ENCODE assay signal across 8 cellular contexts in the genomic region with DNA sequence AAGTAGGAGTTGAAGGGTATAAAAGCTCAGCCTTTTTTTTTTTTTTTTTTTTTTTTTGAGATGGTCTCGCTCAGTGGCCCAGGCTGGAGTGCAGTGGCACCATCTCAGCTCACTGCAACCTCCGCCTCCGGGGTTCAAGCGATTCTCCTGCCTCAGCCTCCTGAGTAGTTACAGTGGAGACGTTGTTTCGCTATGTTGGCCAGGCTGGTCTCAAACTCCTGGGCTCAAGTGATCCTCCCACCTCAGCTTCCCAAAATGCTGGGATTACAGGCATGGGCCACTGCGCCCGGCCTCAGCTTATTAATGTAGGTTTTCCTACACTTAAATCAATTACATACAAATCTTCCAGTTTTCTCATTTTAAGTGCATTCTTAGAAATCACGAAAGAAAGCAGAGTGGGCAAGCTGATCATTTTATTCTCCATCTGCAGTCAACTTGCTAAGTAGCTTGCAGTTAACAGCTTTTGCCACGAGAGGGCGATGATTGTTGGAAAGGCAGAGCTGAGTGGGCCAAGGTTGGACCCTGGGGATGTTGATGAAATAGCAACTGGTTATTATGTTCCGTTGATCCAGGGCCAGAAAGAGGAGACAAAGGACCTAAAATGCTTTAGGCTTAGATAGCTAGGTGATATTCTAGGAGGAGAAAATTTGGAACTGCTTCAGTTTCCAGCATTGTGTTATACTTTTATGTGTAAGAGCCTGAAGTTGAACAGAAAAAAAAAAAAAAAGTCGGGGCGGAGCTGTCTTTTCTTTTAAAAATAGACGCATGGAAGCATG.
DNase-seq lines count a peak whose midpoint lies in the region; ATAC-seq and TF ChIP-seq lines count a peak whose summit lies in the region.

No MANE protein-coding gene starts in this region.

- no peak overlapping the region for H3K27ac Mint-ChIP-seq in chondrocyte (ENCODE audit: unreplicated experiment)

- POLR2A ChIA-PET in AG04450 (lab: Yijun Ruan, JAX) = interaction anchor here (0.5 to 2.1 kb wide), 6 partner anchors 11 to 237 kb away, joined by 3 to 35 read pairs (median 4); partner anchors contain the start of gene EPAS1

- TF ChIP-seq CTCF in AG04450 (IDR thresholded peaks at IDR 0.05; ENCODE audit: low read depth, low read length) (peak; percentile 92), chondrocyte (IDR thresholded peaks at IDR 0.05) (peak; percentile 97)

- no peak overlapping the region for H3K27ac ChIP-seq in AG04450 (ENCODE audit: low read depth, low read length)

- peak; percentile 73 for DNase-seq in AG04450 (ENCODE audit: low read depth, low spot score)
- DNase-seq in H4 (ENCODE audit: low spot score) = peak; percentile 83
- DNase-seq in NCI-H446 (lab: John Stamatoyannopoulos, UW) = peak; percentile 72 to 82
- peak; percentile 63 to 64 for DNase-seq in activated CD4-positive, alpha-beta T cell treated with anti-CD3 and anti-CD28 coated beads for 24 hours (ENCODE audit: low read depth in 2 of 2)
- no peak for DNase-seq in chondrocyte (ENCODE audit: low spot score)
- peak; percentile 69 for DNase-seq in left lobe of liver (ENCODE audit: low spot score)
- peak; percentile 80 for DNase-seq in stimulated activated CD4-positive, alpha-beta T cell treated with anti-CD3 and anti-CD28 coated beads, Interleukin-4, amount 100 ng/mL, for 24 hours

- no peak overlapping the region for H3K4me3 Mint-ChIP-seq in chondrocyte (ENCODE audit: unreplicated experiment)

- peaks cover 36% of the 10 kb centered on the region for H3K4me1 Mint-ChIP-seq in chondrocyte (ENCODE audit: low read depth)

- CTCF ChIA-PET in AG04450 (lab: Charles Lee) = interaction anchor here (0.6 to 2.5 kb wide), 88 partner anchors 8 to 420 kb away, joined by 3 to 65 read pairs (median 5); partner anchors contain the start of gene EPAS1

- ATAC-seq in left lobe of liver (peak; percentile 88), HG02588 (IDR thresholded peaks at IDR 0.05; ENCODE audit: unreplicated experiment) (no peak)

- H3K27me3 Mint-ChIP-seq in chondrocyte (ENCODE audit: low read depth) = no peaks in the 10 kb centered on the region

- H3K36me3 Mint-ChIP-seq in chondrocyte (ENCODE audit: low read depth) = no peaks in the 10 kb centered on the region

- no peak overlapping the region for H3K4me3 ChIP-seq in AG04450 (ENCODE audit: low read depth, low read length)

- H3K9me3 ChIP-seq in AG04450 (ENCODE audit: control insufficient read depth, insufficient read depth, low read length) = no peaks in the 10 kb centered on the region

- H3K9me3 Mint-ChIP-seq in chondrocyte (ENCODE audit: low read depth) = no peaks in the 10 kb centered on the region

- H3K27me3 ChIP-seq in AG04450 (ENCODE audit: control insufficient read depth, insufficient read depth, low read length) = no peaks in the 10 kb centered on the region
